Comparison of ENCODE assay signal across 2 cellular contexts in genomic region chr1:38031513-38031866, GRCh38.
TF ChIP-seq lines count a peak whose summit lies in the region.

No MANE protein-coding gene starts in this region.

TF ChIP-seq in HEK293, 187 proteins besides CTCF, POLR2A, EP300 and RAD21:
- TF ChIP-seq EGR2 (tag by site-specific recombination; IDR thresholded peaks at IDR 0.05; ENCODE audit: low read depth), result peak; percentile 15; the same call in 1 of the 2 replicates
- no peak for TF ChIP-seq ZBTB10 (tag by site-specific recombination; IDR thresholded peaks at IDR 0.05)

TF ChIP-seq in K562, 482 proteins besides CTCF, POLR2A, EP300 and RAD21:
- 0 out of 2 replicates have a peak, but pooled peaks have one; percentile 4 for TF ChIP-seq EGR1 (conservative IDR thresholded peaks at IDR 0.05)
- 0 out of 4 replicates have a peak, but pooled peaks of 1 of the 2 experiments have one; percentile 21 for TF ChIP-seq MNT (conservative IDR thresholded peaks at IDR 0.05)
- TF ChIP-seq KDM5B (IDR thresholded peaks at IDR 0.05; ENCODE audit: insufficient replicate concordance, low read depth, low read length), result no peak
- TF ChIP-seq BHLHE40 (IDR thresholded peaks at IDR 0.05; ENCODE audit: low read length), result 0 out of 2 replicates have a peak, but pooled peaks have one; percentile 46
- TF ChIP-seq CHAMP1 (IDR thresholded peaks at IDR 0.05), result no peak
- peak; percentile 21; the same call in 1 of the 2 replicates for TF ChIP-seq L3MBTL2 (IDR thresholded peaks at IDR 0.05)
- TF ChIP-seq ZBTB43 (CRISPR knock-in tag; IDR thresholded peaks at IDR 0.05), result no peak
- peak; percentile 32; the same call in 1 of the 2 replicates for TF ChIP-seq USF1 (CRISPR knock-in tag; IDR thresholded peaks at IDR 0.05)
- peak in 1 of 2 experiments; percentile 30 for TF ChIP-seq E2F6 (IDR thresholded peaks at IDR 0.05; ENCODE audit: borderline replicate concordance in 1 of 2, extremely low read depth in 1 of 2, insufficient read depth in 1 of 2, insufficient read length in 1 of 2, low read depth in 1 of 2, low read length in 1 of 2, poor library complexity in 1 of 2, severe bottlenecking in 1 of 2)
- TF ChIP-seq MGA (IDR thresholded peaks at IDR 0.05), result peak; percentile 14; the same call in 1 of the 2 replicates
TF ChIP-seq in K562: peak in this region for 7.
